ENCODE assay signal across 26 cellular contexts in the genomic region with DNA sequence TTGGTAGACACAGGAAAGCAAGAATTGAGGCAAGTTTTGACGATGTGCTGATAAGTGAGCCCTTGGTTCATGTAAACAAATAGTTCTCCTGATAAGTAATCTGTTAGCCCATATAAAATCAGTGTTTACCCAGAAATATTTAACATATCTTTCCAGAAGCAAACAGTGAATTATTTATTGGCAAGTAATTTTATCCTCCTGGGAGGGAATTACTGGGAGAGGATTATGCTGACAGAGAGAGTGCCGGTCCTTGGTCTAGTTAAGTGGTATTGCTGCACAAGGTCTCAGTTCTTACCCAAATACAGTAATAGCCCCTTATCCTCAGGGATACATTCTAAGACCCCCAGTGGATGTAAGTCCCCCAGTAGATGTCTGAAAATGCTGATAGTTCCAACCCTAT.
"Had no signal": no experiment of that assay in that cellular context is flagged by ENCODE, and none has a peak within 500 bp of the region (broad histone marks: within the 10 kb centered on the region; RNA-seq: fewer than 3 reads in every experiment).

No MANE protein-coding gene starts in this region.

- H3K27me3 Mint-ChIP-seq: stimulated activated naive CD8-positive, alpha-beta T cell treated with anti-CD3 and anti-CD28 coated beads, Interleukin-15, amount 100 ng/mL, for 72 hours had no signal

- DNase-seq: dorsolateral prefrontal cortex; effector CD4-positive, alpha-beta T cell; foreskin fibroblast; gastrocnemius medialis; heart left ventricle; left cardiac atrium; left lung; mesendoderm; midbrain; naive thymus-derived CD4-positive, alpha-beta T cell; nucleus accumbens; stimulated activated CD4-positive, alpha-beta T cell treated with anti-CD3 and anti-CD28 coated beads, Interleukin-12 subunit alpha, Interleukin-12 subunit beta, amount 100 ng/mL, for 4 hours; stimulated activated CD4-positive, alpha-beta T cell treated with anti-CD3 and anti-CD28 coated beads, Interleukin-1b, Interleukin-23, amount 100 ng/mL, for 48 hours; stimulated activated CD4-positive, alpha-beta T cell treated with anti-CD3 and anti-CD28 coated beads, Interleukin-4, amount 100 ng/mL, for 1 hour; stimulated activated CD8-positive, alpha-beta memory T cell treated with anti-CD3 and anti-CD28 coated beads, Interleukin-4, amount 100 ng/mL, for 48 hours; stimulated activated naive CD4-positive, alpha-beta T cell; stimulated activated naive CD8-positive, alpha-beta T cell treated with anti-CD3 and anti-CD28 coated beads, Interleukin-15, amount 100 ng/mL, for 72 hours; transverse colon; upper lobe of right lung; uterus had no signal

- H3K36me3 Mint-ChIP-seq: naive thymus-derived CD4-positive, alpha-beta T cell had no signal

- H3K4me1 Mint-ChIP-seq: naive thymus-derived CD4-positive, alpha-beta T cell; nephron; stimulated activated naive CD8-positive, alpha-beta T cell treated with anti-CD3 and anti-CD28 coated beads, Interleukin-15, amount 100 ng/mL, for 72 hours had no signal

- H3K36me3 ChIP-seq: gastrocnemius medialis, heart left ventricle, left lung, prostate gland, right atrium auricular region, suprapubic skin, transverse colon, upper lobe of right lung, uterus had no signal

- H3K27me3 ChIP-seq: dorsolateral prefrontal cortex, gastrocnemius medialis, heart left ventricle, hepatocyte, left lung, right atrium auricular region, suprapubic skin, transverse colon, upper lobe of right lung, uterus had no signal

- H3K27ac Mint-ChIP-seq: naive thymus-derived CD4-positive, alpha-beta T cell; nephron; stimulated activated naive CD8-positive, alpha-beta T cell treated with anti-CD3 and anti-CD28 coated beads, Interleukin-15, amount 100 ng/mL, for 72 hours had no signal

- H3K4me3 Mint-ChIP-seq: naive thymus-derived CD4-positive, alpha-beta T cell; nephron; stimulated activated naive CD8-positive, alpha-beta T cell treated with anti-CD3 and anti-CD28 coated beads, Interleukin-15, amount 100 ng/mL, for 72 hours had no signal

- H3K4me3 ChIP-seq: dorsolateral prefrontal cortex, gastrocnemius medialis, heart left ventricle, hepatocyte, left lung, prostate gland, right atrium auricular region, smooth muscle cell, suprapubic skin, transverse colon, upper lobe of right lung, uterus had no signal

- H3K9me3 Mint-ChIP-seq: nephron; stimulated activated naive CD8-positive, alpha-beta T cell treated with anti-CD3 and anti-CD28 coated beads, Interleukin-15, amount 100 ng/mL, for 72 hours had no signal
